ENCODE assay signal across 1 cellular context in the genomic region with DNA sequence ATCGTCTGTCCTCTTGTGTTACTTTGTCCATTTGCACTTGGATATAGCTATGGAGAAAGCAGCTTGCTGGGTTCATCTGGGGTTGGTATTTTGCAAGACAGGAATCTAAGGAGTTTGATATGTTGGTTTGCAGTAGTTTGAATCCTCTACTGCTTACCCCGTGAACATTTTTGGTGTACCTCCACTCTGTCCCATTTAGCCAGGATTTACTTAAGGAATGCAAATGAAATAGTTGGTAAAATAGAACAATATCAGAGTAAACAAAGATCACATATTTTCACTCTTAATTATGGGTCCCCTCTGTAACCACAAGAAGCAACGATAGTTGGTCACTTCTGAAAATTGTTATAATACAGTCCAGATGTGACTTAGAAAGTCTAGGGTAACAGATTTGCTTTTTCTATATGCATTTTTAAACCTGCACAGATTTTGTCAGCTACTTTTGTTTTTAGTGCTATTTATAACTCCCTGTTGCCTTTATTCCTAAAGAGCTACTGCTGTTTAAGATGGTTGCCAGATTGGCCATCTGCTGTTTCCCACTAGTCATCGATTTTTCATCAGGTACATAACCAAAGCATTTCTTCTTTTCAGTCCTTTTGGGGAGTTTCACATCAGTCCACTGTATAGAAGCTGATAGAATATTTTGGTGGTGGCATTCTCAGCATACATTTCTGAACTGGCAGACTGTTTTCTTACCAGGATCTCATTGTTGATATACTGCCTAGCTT.
TF ChIP-seq lines count a peak whose summit lies in the region.

No MANE protein-coding gene starts in this region.

TF ChIP-seq in HepG2, 621 proteins besides CTCF, POLR2A, EP300 and RAD21 (continued from another document):
- TF ChIP-seq, protein P1, sequence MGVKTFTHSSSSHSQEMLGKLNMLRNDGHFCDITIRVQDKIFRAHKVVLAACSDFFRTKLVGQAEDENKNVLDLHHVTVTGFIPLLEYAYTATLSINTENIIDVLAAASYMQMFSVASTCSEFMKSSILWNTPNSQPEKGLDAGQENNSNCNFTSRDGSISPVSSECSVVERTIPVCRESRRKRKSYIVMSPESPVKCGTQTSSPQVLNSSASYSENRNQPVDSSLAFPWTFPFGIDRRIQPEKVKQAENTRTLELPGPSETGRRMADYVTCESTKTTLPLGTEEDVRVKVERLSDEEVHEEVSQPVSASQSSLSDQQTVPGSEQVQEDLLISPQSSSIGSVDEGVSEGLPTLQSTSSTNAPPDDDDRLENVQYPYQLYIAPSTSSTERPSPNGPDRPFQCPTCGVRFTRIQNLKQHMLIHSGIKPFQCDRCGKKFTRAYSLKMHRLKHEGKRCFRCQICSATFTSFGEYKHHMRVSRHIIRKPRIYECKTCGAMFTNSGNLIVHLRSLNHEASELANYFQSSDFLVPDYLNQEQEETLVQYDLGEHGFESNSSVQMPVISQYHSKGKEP (CRISPR knock-in tag; IDR thresholded peaks at IDR 0.05) = no peak
